ENCODE assay signal across 25 cellular contexts in genomic region chr7:117270371-117270770, GRCh38. TPM values are rescaled to one million over a fixed set of nuclear protein-coding genes. Genes with fewer than 3 reads are reported as not detected.
DNase-seq lines count a peak whose midpoint lies in the region; ATAC-seq, FAIRE-seq and TF ChIP-seq lines count a peak whose summit lies in the region.
"Had no signal": no experiment of that assay in that cellular context is flagged by ENCODE, and none has a peak within 500 bp of the region (broad histone marks: within the 10 kb centered on the region; RNA-seq: fewer than 3 reads in every experiment).

No MANE protein-coding gene starts in this region.

- H3K27ac ChIP-seq in ACC112 (ENCODE audit: low read depth, low read length) (peak overlapping the region; percentile 99), IMR-90 (ENCODE audit: insufficient read depth, low read length) (peak overlapping the region; percentile 85), mammary epithelial cell (ENCODE audit: insufficient read depth, low read depth, low read length) (peak overlapping the region; percentile 94), A673 (ENCODE audit: low read depth, low read length, poor library complexity, severe bottlenecking) (no peak overlapping the region)

- H4K8ac ChIP-seq in IMR-90 (ENCODE audit: low read depth in 2 of 2, low read length in 2 of 2): peak overlapping the region; percentile 57 to 76; a peak in 3 of 4 replicates

- no CpG with 5 or more reads among the region's 9 CpGs for WGBS in IMR-90 (ENCODE audit: extremely low coverage in 2 of 2, insufficient read length in 1 of 2), 2 experiments
- 93% methylated on average over 9 of the region's 9 CpGs for WGBS in mammary epithelial cell (ENCODE audit: low coverage, missing lambda C conversion rate)

- peak overlapping the region; percentile 69 for H3K18ac ChIP-seq in IMR-90 (ENCODE audit: low read depth, low read length)

- TF ChIP-seq CTCF in IMR-90 (conservative IDR thresholded peaks at IDR 0.05; ENCODE audit: low read depth, low read length) (no peak), mammary epithelial cell (conservative IDR thresholded peaks at IDR 0.05 in 1 of 2, IDR thresholded peaks at IDR 0.05 in 1 of 2; ENCODE audit: extremely low read depth in 1 of 2, insufficient read depth in 1 of 2, low read depth in 1 of 2, low read length in 2 of 2) (no peak), A673 (conservative IDR thresholded peaks at IDR 0.05; ENCODE audit: low read depth, low read length) (no peak)

- dilution Hi-C loops in IMR-90 (cut with HindIII; ENCODE audit: low sequenced_read_pairs, unreplicated experiment) (no loop called here), mammary epithelial cell (cut with HindIII; ENCODE audit: low sequenced_read_pairs) (no loop called here)

- CTCF ChIA-PET in IMR-90 (lab: Yijun Ruan, JAX): no interaction called here
- CTCF ChIA-PET in mammary epithelial cell (lab: Charles Lee; ENCODE audit: low non-redundant PET): no interaction called here
- CTCF ChIA-PET in activated CD4-positive, alpha-beta T cell treated with anti-CD3 and anti-CD28 coated beads, Interleukin-2, amount 10 ng/mL, durations not matched to agents 7 days and 5 days (lab: Charles Lee): no interaction called here
- CTCF ChIA-PET in A673 (lab: Charles Lee): no interaction called here

- H3K4ac ChIP-seq in IMR-90 (ENCODE audit: low read depth, low read length): peak overlapping the region; percentile 94

- BruUV-seq in IMR-90 (replicated peaks; lab: Mats Ljungman, UMichigan) (no TSS peak), mammary epithelial cell (replicated peaks; lab: Mats Ljungman, UMichigan) (no TSS peak), A673 (replicated peaks; lab: Mats Ljungman, UMichigan) (no TSS peak)

- TF ChIP-seq RAD21 in IMR-90 (IDR thresholded peaks at IDR 0.05; ENCODE audit: low read length): no peak

- peaks cover 18% of the 10 kb centered on the region for H3K4me1 ChIP-seq in ACC112 (ENCODE audit: control insufficient read depth, insufficient read depth, low read length, unreplicated experiment)
- H3K4me1 ChIP-seq in IMR-90 (ENCODE audit: control insufficient read depth, insufficient read depth, low read length): peaks cover 8% of the 10 kb centered on the region
- peaks cover 25% of the 10 kb centered on the region for H3K4me1 ChIP-seq in mammary epithelial cell (ENCODE audit: insufficient read depth, low read length)
- no peaks in the 10 kb centered on the region for H3K4me1 ChIP-seq in A673 (ENCODE audit: insufficient read depth, low read length, poor library complexity, severe bottlenecking)

- H2AK9ac ChIP-seq in IMR-90 (replicated peaks; ENCODE audit: low read depth, low read length, poor library complexity): peak overlapping the region; percentile 94

- H3K4me2 ChIP-seq in IMR-90 (ENCODE audit: low read depth, low read length) (peak overlapping the region; percentile 50; the same call in 1 of the 2 replicates), mammary epithelial cell (ENCODE audit: insufficient read depth, low read depth, low read length) (peak overlapping the region; percentile 76)

- no peaks in the 10 kb centered on the region for H3K36me3 Mint-ChIP-seq in activated CD4-positive, alpha-beta T cell treated with anti-CD3 and anti-CD28 coated beads, Interleukin-2, amount 10 ng/mL, durations not matched to agents 7 days and 5 days (ENCODE audit: low read depth)
- H3K36me3 Mint-ChIP-seq: activated naive CD4-positive, alpha-beta T cell treated with anti-CD3 and anti-CD28 coated beads, Interleukin-2, amount 10 ng/mL, durations not matched to agents 7 days and 5 days; CD8-positive, alpha-beta T cell; WTC11 had no signal

- H3K4me1 Mint-ChIP-seq in activated CD4-positive, alpha-beta T cell treated with anti-CD3 and anti-CD28 coated beads, Interleukin-2, amount 10 ng/mL, durations not matched to agents 7 days and 5 days: no peaks in the 10 kb centered on the region
- H3K4me1 Mint-ChIP-seq: activated naive CD4-positive, alpha-beta T cell treated with anti-CD3 and anti-CD28 coated beads, Interleukin-2, amount 10 ng/mL, durations not matched to agents 7 days and 5 days; WTC11 had no signal

- peak overlapping the region; percentile 70 for H3K23ac ChIP-seq in IMR-90 (ENCODE audit: low read depth, low read length)

- no peak for FAIRE-seq in RCC 7860 (lab: Jason Lieb, UNC)

- peaks cover 5% of the 10 kb centered on the region; the same call in 1 of the 2 replicates for H3K9me1 ChIP-seq in IMR-90 (ENCODE audit: insufficient read depth, low read length)

- H2BK15ac ChIP-seq in IMR-90 (ENCODE audit: low read depth, low read length): peak overlapping the region; percentile 89; the same call in 1 of the 3 replicates

- H3K9me3 ChIP-seq in IMR-90 (ENCODE audit: control insufficient read depth, insufficient read depth, low read length): peaks cover 3% of the 10 kb centered on the region; the same call in 1 of the 2 replicates
- no peaks in the 10 kb centered on the region for H3K9me3 ChIP-seq in mammary epithelial cell (replicated peaks; ENCODE audit: insufficient read depth, low read length)
- no peaks in the 10 kb centered on the region for H3K9me3 ChIP-seq in A673 (ENCODE audit: low read depth, low read length, poor library complexity, severe bottlenecking)
- H3K9me3 ChIP-seq: ascending aorta had no signal

- no peak for TF ChIP-seq POLR2A in IMR-90 (IDR thresholded peaks at IDR 0.05; ENCODE audit: low read depth, low read length)

- no peaks in the 10 kb centered on the region for H3K79me2 ChIP-seq in ACC112 (ENCODE audit: control insufficient read depth, insufficient read depth, low read length, unreplicated experiment)
- H3K79me2 ChIP-seq in mammary epithelial cell (ENCODE audit: insufficient read depth, low read length): no peaks in the 10 kb centered on the region

- H3K9ac ChIP-seq in IMR-90 (ENCODE audit: low read depth, low read length) (no peak overlapping the region), mammary epithelial cell (ENCODE audit: insufficient read depth, low read length) (no peak overlapping the region)

- H2BK5ac ChIP-seq in IMR-90 (ENCODE audit: low read depth, low read length, poor library complexity, severe bottlenecking): peak overlapping the region; percentile 100

- H3K4me3 ChIP-seq in ACC112 (ENCODE audit: low read depth, low read length): peak overlapping the region; percentile 57
- H3K4me3 ChIP-seq in IMR-90 (ENCODE audit: insufficient read depth, low read depth, low read length): no peak overlapping the region
- no peak overlapping the region for H3K4me3 ChIP-seq in mammary epithelial cell (replicated peaks in 1 of 3; ENCODE audit: insufficient read depth in 1 of 3, low read depth in 2 of 3, low read length in 3 of 3)
- H3K4me3 ChIP-seq in A673 (ENCODE audit: low read depth, low read length, poor library complexity, severe bottlenecking): no peak overlapping the region

- no peak for ATAC-seq in IMR-90 (ENCODE audit: low read depth)
- ATAC-seq: activated CD8-positive, alpha-beta T cell treated with anti-CD3 and anti-CD28 coated beads for 36 hours; CD8-positive, alpha-beta T cell; effector memory CD8-positive, alpha-beta T cell; HCT116; WTC11 had no signal

- 0 out of 4 replicates have a peak, but pooled peaks cover 0 to 3% of the 10 kb centered on the region in 2 experiments for H3K79me1 ChIP-seq in IMR-90 (ENCODE audit: low read depth in 1 of 2, low read length in 2 of 2)

- peak overlapping the region; percentile 97 for H2AK5ac ChIP-seq in IMR-90 (ENCODE audit: low read depth, low read length)

- no peaks in the 10 kb centered on the region for H3K9me3 Mint-ChIP-seq in activated CD4-positive, alpha-beta T cell treated with anti-CD3 and anti-CD28 coated beads, Interleukin-2, amount 10 ng/mL, durations not matched to agents 7 days and 5 days
- H3K9me3 Mint-ChIP-seq: activated CD8-positive, alpha-beta T cell treated with anti-CD3 and anti-CD28 coated beads for 36 hours; activated naive CD4-positive, alpha-beta T cell treated with anti-CD3 and anti-CD28 coated beads, Interleukin-2, amount 10 ng/mL, durations not matched to agents 7 days and 5 days; activated T-cell treated with anti-CD3 and anti-CD28 coated beads, Interleukin-2, amount 50 U/mL, for 24 hours; CD8-positive, alpha-beta T cell; effector memory CD8-positive, alpha-beta T cell had no signal

- H2BK20ac ChIP-seq in IMR-90 (ENCODE audit: low read depth, low read length): peak overlapping the region; percentile 96

- POLR2A ChIA-PET in IMR-90 (lab: Charles Lee; ENCODE audit: unreplicated experiment): no interaction called here
- POLR2A ChIA-PET in activated CD4-positive, alpha-beta T cell treated with anti-CD3 and anti-CD28 coated beads, Interleukin-2, amount 10 ng/mL, durations not matched to agents 7 days and 5 days (lab: Charles Lee): no interaction called here
- POLR2A ChIA-PET in A673 (lab: Charles Lee; ENCODE audit: low non-redundant PET): no interaction called here

- 0 out of 2 replicates have a peak overlapping the region, but pooled peaks have one; percentile 58 for H3K56ac ChIP-seq in IMR-90 (ENCODE audit: extremely low read depth, insufficient read depth, low read length)

- no peaks in the 10 kb centered on the region for H4K20me1 ChIP-seq in IMR-90 (ENCODE audit: insufficient read depth, low read length)
- no peaks in the 10 kb centered on the region for H4K20me1 ChIP-seq in mammary epithelial cell (ENCODE audit: insufficient read depth, low read length)

- no peaks in the 10 kb centered on the region for H3K27me3 ChIP-seq in ACC112 (ENCODE audit: insufficient read depth, low read length)
- no peaks in the 10 kb centered on the region for H3K27me3 ChIP-seq in IMR-90 (ENCODE audit: control insufficient read depth, insufficient read depth, low read length)
- no peaks in the 10 kb centered on the region for H3K27me3 ChIP-seq in mammary epithelial cell (ENCODE audit: insufficient read depth, low read length)
- H3K27me3 ChIP-seq in A673 (replicated peaks; ENCODE audit: insufficient read depth, low read depth, low read length, poor library complexity): no peaks in the 10 kb centered on the region
- H3K27me3 ChIP-seq: ascending aorta had no signal

- no peak overlapping the region for H3K27ac Mint-ChIP-seq in activated CD4-positive, alpha-beta T cell treated with anti-CD3 and anti-CD28 coated beads, Interleukin-2, amount 10 ng/mL, durations not matched to agents 7 days and 5 days
- H3K27ac Mint-ChIP-seq: activated CD8-positive, alpha-beta T cell treated with anti-CD3 and anti-CD28 coated beads for 36 hours; activated naive CD4-positive, alpha-beta T cell treated with anti-CD3 and anti-CD28 coated beads, Interleukin-2, amount 10 ng/mL, durations not matched to agents 7 days and 5 days; CD8-positive, alpha-beta T cell; effector memory CD8-positive, alpha-beta T cell; WTC11 had no signal

- DNase-seq in IMR-90: peak; percentile 74
- no peak for DNase-seq in mammary epithelial cell
- DNase-seq in left kidney (ENCODE audit: low read depth, low spot score): peak; percentile 40
- DNase-seq in RCC 7860 (ENCODE audit: low spot score): no peak
- DNase-seq in activated CD4-positive, alpha-beta T cell treated with anti-CD3 and anti-CD28 coated beads, Interleukin-2, amount 10 ng/mL, durations not matched to agents 7 days and 5 days: no peak
- no peak for DNase-seq in OCI-M1 (lab: John Stamatoyannopoulos, UW)
- DNase-seq in A673 (ENCODE audit: low spot score): no peak
- DNase-seq: ACHN; activated CD8-positive, alpha-beta T cell treated with anti-CD3 and anti-CD28 coated beads for 36 hours; activated naive CD4-positive, alpha-beta T cell treated with anti-CD3 and anti-CD28 coated beads, Interleukin-2, amount 10 ng/mL, durations not matched to agents 7 days and 5 days; activated T-cell treated with anti-CD3 and anti-CD28 coated beads, Interleukin-2, amount 50 U/mL, for 24 hours; CD8-positive, alpha-beta T cell; effector memory CD8-positive, alpha-beta T cell; hypothalamus; KBM-7; mesendoderm; NCI-H1092 treated with DMSO at 0.1 percent for 48 hours; NCI-H524 treated with DMSO at 0.1 percent for 48 hours; retina had no signal

- intact Hi-C loops in IMR-90 (cut with micrococcal nuclease): loop anchor here (5.0 kb wide), 1 partner anchor 52 kb away; the partner anchor contains the start of gene WNT2
- intact Hi-C loops in mammary epithelial cell (cut with micrococcal nuclease): no loop called here
- intact Hi-C loops in A673 (cut with micrococcal nuclease; ENCODE audit: unreplicated experiment): no loop called here

- H4K91ac ChIP-seq in IMR-90 (ENCODE audit: insufficient read depth, low read depth, low read length): peak overlapping the region; percentile 95

- no peaks in the 10 kb centered on the region for H3K36me3 ChIP-seq in ACC112 (ENCODE audit: insufficient read depth, low read length)
- no peaks in the 10 kb centered on the region for H3K36me3 ChIP-seq in IMR-90 (ENCODE audit: control insufficient read depth, insufficient read depth, low read length)
- H3K36me3 ChIP-seq in mammary epithelial cell (ENCODE audit: insufficient read depth, low read length): no peaks in the 10 kb centered on the region
- no peaks in the 10 kb centered on the region for H3K36me3 ChIP-seq in A673 (ENCODE audit: insufficient read depth, low read length, poor library complexity, severe bottlenecking)
- H3K36me3 ChIP-seq: ascending aorta had no signal

- H2AFZ ChIP-seq in ACC112 (ENCODE audit: low read length, unreplicated experiment) (peak overlapping the region; percentile 66), IMR-90 (replicated peaks; ENCODE audit: low read length, poor library complexity) (peak overlapping the region; percentile 67), mammary epithelial cell (ENCODE audit: low read depth, low read length) (no peak overlapping the region)

- peak overlapping the region; percentile 72 for H4K5ac ChIP-seq in IMR-90 (ENCODE audit: low read depth, low read length)

- in situ Hi-C loops in IMR-90 (cut with MboI; ENCODE audit: low sequenced_read_pairs) (no loop called here), mammary epithelial cell (cut with MboI; ENCODE audit: low sequenced_read_pairs in 2 of 2) (no loop called here)

- H2BK120ac ChIP-seq in IMR-90 (ENCODE audit: low read depth, low read length): peak overlapping the region; percentile 97

- H3K27me3 Mint-ChIP-seq in activated CD4-positive, alpha-beta T cell treated with anti-CD3 and anti-CD28 coated beads, Interleukin-2, amount 10 ng/mL, durations not matched to agents 7 days and 5 days: no peaks in the 10 kb centered on the region
- H3K27me3 Mint-ChIP-seq: activated naive CD4-positive, alpha-beta T cell treated with anti-CD3 and anti-CD28 coated beads, Interleukin-2, amount 10 ng/mL, durations not matched to agents 7 days and 5 days had no signal

- H3K4me3 Mint-ChIP-seq in activated CD4-positive, alpha-beta T cell treated with anti-CD3 and anti-CD28 coated beads, Interleukin-2, amount 10 ng/mL, durations not matched to agents 7 days and 5 days: no peak overlapping the region
- H3K4me3 Mint-ChIP-seq: activated CD8-positive, alpha-beta T cell treated with anti-CD3 and anti-CD28 coated beads for 36 hours; activated naive CD4-positive, alpha-beta T cell treated with anti-CD3 and anti-CD28 coated beads, Interleukin-2, amount 10 ng/mL, durations not matched to agents 7 days and 5 days; activated T-cell treated with anti-CD3 and anti-CD28 coated beads, Interleukin-2, amount 50 U/mL, for 24 hours; CD8-positive, alpha-beta T cell; effector memory CD8-positive, alpha-beta T cell; WTC11 had no signal

- H3K14ac ChIP-seq in IMR-90 (replicated peaks; ENCODE audit: low read depth, low read length): peak overlapping the region; percentile 85

RNA-seq across cellular contexts. Expression of gene WNT2, which starts 52.5 kb away (rescaled TPM):
- total RNA-seq in IMR-90 (2012; rRNA removed) (1.4 and 1.8 TPM in 2 replicates), mammary epithelial cell (not detected), A673 (2021) (not detected in 2 replicates)
- polyA plus RNA-seq in IMR-90 (2012; rRNA removed) (1.5 and 1.9 TPM in 2 replicates), mammary epithelial cell (not detected)
- polyA plus RNA-seq in IMR-90 (2012; cell fraction: cytosol; rRNA removed): 1.6 and 2.5 TPM in 2 replicates
- 0.81 and 1.7 TPM in 2 replicates for polyA plus RNA-seq in IMR-90 (2012; cell fraction: nucleus; rRNA removed; ENCODE audit: low replicate concordance)
- polyA minus RNA-seq in mammary epithelial cell: not detected
- total RNA-seq in activated CD4-positive, alpha-beta T cell treated with anti-CD3 and anti-CD28 coated beads, Interleukin-2, amount 10 ng/mL, durations not matched to agents 7 days and 5 days: not detected
- total RNA-seq: activated CD8-positive, alpha-beta T cell treated with anti-CD3 and anti-CD28 coated beads for 36 hours; CD8-positive, alpha-beta T cell; T-helper 2 cell treated with Interferon-gamma antibody and Interleukin-4, amounts not matched to agents 100 ng/mL and 5 ng/mL, for 36 hours; WTC11 had no signal
- polyA plus RNA-seq: neural cell had no signal

Comparison
In these comparisons a context has a peak if more than half of its experiments do, and no peak if none do; other contexts are left out.
1. DNase-seq: peak in IMR-90 (single experiment) and left kidney (single experiment); none in mammary epithelial cell (single experiment), RCC 7860 (single experiment), activated CD4-positive, alpha-beta T cell treated with anti-CD3 and anti-CD28 coated beads, Interleukin-2, amount 10 ng/mL, durations not matched to agents 7 days and 5 days (single experiment), OCI-M1 (single experiment) and A673 (single experiment).